In genomic region chr17:40335620-40336019, GRCh38 we compare ENCODE assay signal across 1 cellular context.
TF ChIP-seq lines count a peak whose summit lies in the region.

No MANE protein-coding gene starts in this region.

TF ChIP-seq in K562, 482 proteins besides CTCF, POLR2A, EP300 and RAD21:
- TF ChIP-seq ZSCAN32 (CRISPR knock-in tag; IDR thresholded peaks at IDR 0.05) (no peak), ZNF121 (CRISPR knock-in tag; conservative IDR thresholded peaks at IDR 0.05) (peak; percentile 62)
